8 cellular contexts compared by ENCODE assay signal in the genomic region with DNA sequence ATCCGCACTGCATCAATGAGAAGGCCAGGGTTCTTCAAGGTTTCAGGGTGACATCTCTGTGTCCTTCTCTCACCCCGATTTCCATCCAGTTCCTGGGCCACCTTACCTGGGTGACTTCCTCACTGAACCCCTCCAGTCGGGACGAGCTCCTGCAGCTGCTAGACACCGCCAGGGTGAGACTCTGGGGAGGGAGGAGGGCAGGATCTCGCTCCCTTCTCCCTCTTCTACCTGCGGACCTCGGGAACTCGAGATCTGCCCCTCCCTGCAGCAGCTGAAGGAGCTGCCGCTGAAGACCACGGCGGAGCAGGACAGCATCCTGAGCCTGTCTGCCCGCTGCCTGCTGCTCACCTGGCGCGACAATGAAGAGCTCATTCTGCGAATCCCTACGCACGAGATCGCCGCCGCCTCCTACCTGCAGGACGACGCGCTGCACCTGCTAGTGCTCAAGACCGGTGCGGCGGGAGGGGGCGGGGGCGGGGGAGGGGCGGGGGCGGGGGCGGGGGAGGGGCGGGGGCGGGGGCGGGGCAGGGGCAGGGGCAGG. TPM values are rescaled to one million over a fixed set of nuclear protein-coding genes. Genes with fewer than 3 reads are reported as not detected.
A peak's percentile ranks its signal among the peaks of the same experiment; 100 is the strongest.
DNase-seq lines count a peak whose midpoint lies in the region; ATAC-seq and TF ChIP-seq lines count a peak whose summit lies in the region.

No MANE protein-coding gene starts in this region.

- H3K9me3 ChIP-seq in testis = no peaks in the 10 kb centered on the region

- no peak for TF ChIP-seq POLR2A in testis (IDR thresholded peaks at IDR 0.05)

- TF ChIP-seq CTCF in testis (IDR thresholded peaks at IDR 0.05) = no peak

- no peak for ATAC-seq in GM21447 (IDR thresholded peaks at IDR 0.05; ENCODE audit: unreplicated experiment)

- H3K27ac ChIP-seq in rectal smooth muscle tissue (ENCODE audit: low read depth, low read length) (no peak overlapping the region), testis (no peak overlapping the region)

- WGBS in testis, 2 donors = 7 to 11% methylated on average over 14 to 28 of the region's 35 CpGs

- H3K36me3 ChIP-seq in rectal smooth muscle tissue (ENCODE audit: control insufficient read depth, insufficient read depth, low read length) (no peaks in the 10 kb centered on the region), testis (ENCODE audit: low read depth, missing control alignments) (no peaks in the 10 kb centered on the region)

- no peak overlapping the region for H3K27ac Mint-ChIP-seq in T-helper 2 cell treated with Interferon-gamma antibody and Interleukin-4, amounts not matched to agents 5 μg/mL and 100 μg/mL, for 36 hours

- DNase-seq in DMS153 treated with DMSO at 0.1 percent for 48 hours (lab: John Stamatoyannopoulos, UW; ENCODE audit: unreplicated experiment) (peak; percentile 76), NCI-H1105 treated with DMSO at 0.1 percent for 48 hours (lab: John Stamatoyannopoulos, UW) (peak; percentile 92), testis (no peak), GDM1 (lab: John Stamatoyannopoulos, UW) (no peak)
- DNase-seq in T-helper 2 cell treated with Interferon-gamma antibody and Interleukin-4, amounts not matched to agents 5 μg/mL and 100 μg/mL, for 36 hours (ENCODE audit: low spot score) = no peak
- peak; percentile 31 for DNase-seq in effector CD4-positive, alpha-beta T cell

- H3K4me1 Mint-ChIP-seq in T-helper 2 cell treated with Interferon-gamma antibody and Interleukin-4, amounts not matched to agents 5 μg/mL and 100 μg/mL, for 36 hours (ENCODE audit: low read depth) = peaks cover 12% of the 10 kb centered on the region

- H3K4me1 ChIP-seq in rectal smooth muscle tissue (ENCODE audit: control insufficient read depth, insufficient read depth, low read length) (no peaks in the 10 kb centered on the region), testis (no peaks in the 10 kb centered on the region)

- H3K4me3 ChIP-seq in rectal smooth muscle tissue (ENCODE audit: low read length) = peak overlapping the region; percentile 42
- no peak overlapping the region for H3K4me3 ChIP-seq in testis

- no peak overlapping the region for H3K9ac ChIP-seq in rectal smooth muscle tissue (ENCODE audit: low read length)

- peaks cover 2% of the 10 kb centered on the region for H3K36me3 Mint-ChIP-seq in T-helper 2 cell treated with Interferon-gamma antibody and Interleukin-4, amounts not matched to agents 5 μg/mL and 100 μg/mL, for 36 hours (ENCODE audit: low read depth)

- H3K27me3 Mint-ChIP-seq in T-helper 2 cell treated with Interferon-gamma antibody and Interleukin-4, amounts not matched to agents 5 μg/mL and 100 μg/mL, for 36 hours (ENCODE audit: low read depth) = peaks cover 62% of the 10 kb centered on the region

- peak overlapping the region; percentile 51 for H3K4me3 Mint-ChIP-seq in T-helper 2 cell treated with Interferon-gamma antibody and Interleukin-4, amounts not matched to agents 5 μg/mL and 100 μg/mL, for 36 hours

- intact Hi-C loops in testis (cut with DNase I; ENCODE audit: low total_unique reads) = no loop called here

- H3K27me3 ChIP-seq in rectal smooth muscle tissue (ENCODE audit: control insufficient read depth, insufficient read depth, low read length) (peaks cover 12% of the 10 kb centered on the region), testis (no peaks in the 10 kb centered on the region)

- H3K9me3 Mint-ChIP-seq in T-helper 2 cell treated with Interferon-gamma antibody and Interleukin-4, amounts not matched to agents 5 μg/mL and 100 μg/mL, for 36 hours = no peaks in the 10 kb centered on the region

RNA-seq across cellular contexts. Expression of a gene that starts 7.5 kb away (rescaled TPM):
- total RNA-seq in testis = 1 to 10 TPM; 2.7 to 3.0 TPM
- 3.5 TPM for polyA plus RNA-seq in testis (ENCODE audit: insufficient read depth, low read depth, low replicate concordance)

RNA-seq across cellular contexts. Expression of a gene that starts 34.3 kb away (rescaled TPM):
- total RNA-seq in testis = 1 to 10 TPM; 1.3 to 4.5 TPM
- 8.9 TPM for polyA plus RNA-seq in testis (ENCODE audit: insufficient read depth, low read depth, low replicate concordance)

RNA-seq across cellular contexts. Expression of a gene that starts 49.8 kb away (rescaled TPM):
- under 1 TPM; 0.25 to 0.39 TPM for total RNA-seq in testis
- polyA plus RNA-seq in testis (ENCODE audit: insufficient read depth, low read depth, low replicate concordance) = 0.96 TPM

Comparison
In these comparisons a context has a peak if more than half of its experiments do, and no peak if none do; other contexts are left out.
1. DNase-seq: peak in DMS153 treated with DMSO at 0.1 percent for 48 hours (single experiment), NCI-H1105 treated with DMSO at 0.1 percent for 48 hours (single experiment) and effector CD4-positive, alpha-beta T cell (single experiment); none in T-helper 2 cell treated with Interferon-gamma antibody and Interleukin-4, amounts not matched to agents 5 μg/mL and 100 μg/mL, for 36 hours (single experiment), testis (single experiment) and GDM1 (single experiment).